In genomic region chr4:76989391-76990061, GRCh38 we compare ENCODE assay signal across 10 cellular contexts. TPM values are rescaled to one million over a fixed set of nuclear protein-coding genes. Genes with fewer than 3 reads are reported as not detected.
DNase-seq lines count a peak whose midpoint lies in the region; ATAC-seq, FAIRE-seq and TF ChIP-seq lines count a peak whose summit lies in the region.
"Had no signal": no experiment of that assay in that cellular context is flagged by ENCODE, and none has a peak within 500 bp of the region (broad histone marks: within the 10 kb centered on the region; RNA-seq: fewer than 3 reads in every experiment).

No MANE protein-coding gene starts in this region.

- H4K20me1 ChIP-seq in HepG2 (ENCODE audit: insufficient read depth, low read length): no peaks in the 10 kb centered on the region

- no peak for TF ChIP-seq CTCF in VCaP (conservative IDR thresholded peaks at IDR 0.05)
- no peak for TF ChIP-seq CTCF in HepG2 (CRISPR knock-in tag; IDR thresholded peaks at IDR 0.05)
- TF ChIP-seq CTCF in GM10266 (IDR thresholded peaks at IDR 0.05; ENCODE audit: control insufficient read depth, insufficient read depth, low read depth, missing control alignments): no peak

- no peaks in the 10 kb centered on the region for H3K9me3 ChIP-seq in mucosa of rectum (ENCODE audit: control insufficient read depth in 2 of 2, low read length in 2 of 2)
- H3K9me3 ChIP-seq in HepG2 (ENCODE audit: low read length): no peaks in the 10 kb centered on the region
- H3K9me3 ChIP-seq: stomach had no signal

- H3K27me3 ChIP-seq in mucosa of rectum (ENCODE audit: control insufficient read depth in 2 of 2, insufficient read depth in 2 of 2, low read length in 2 of 2): no peaks in the 10 kb centered on the region
- H3K27me3 ChIP-seq in HepG2 (ENCODE audit: control insufficient read depth in 1 of 2, insufficient read depth in 2 of 2, low read length in 2 of 2): no peaks in the 10 kb centered on the region; a peak in 1 of 5 replicates
- H3K27me3 ChIP-seq: stomach had no signal

- H3K9ac ChIP-seq in mucosa of rectum (ENCODE audit: low read depth in 1 of 2, low read length in 2 of 2) (no peak overlapping the region), HepG2 (ENCODE audit: insufficient read depth, low read depth, low read length) (no peak overlapping the region)

- H3K36me3 ChIP-seq in mucosa of rectum (ENCODE audit: control insufficient read depth in 2 of 2, insufficient read depth in 2 of 2, low read length in 2 of 2): no peaks in the 10 kb centered on the region
- H3K36me3 ChIP-seq in HepG2 (replicated peaks in 1 of 2; ENCODE audit: control insufficient read depth in 1 of 2, insufficient read depth in 2 of 2, low read length in 2 of 2): no peaks in the 10 kb centered on the region
- H3K36me3 ChIP-seq: stomach had no signal

- TF ChIP-seq EP300 in HepG2 (IDR thresholded peaks at IDR 0.05; ENCODE audit: low read depth in 2 of 2, low read length in 2 of 2) (no peak), HepG2 (CRISPR knock-in tag; IDR thresholded peaks at IDR 0.05; ENCODE audit: borderline replicate concordance) (no peak)

- TF ChIP-seq POLR2A in HepG2 (IDR thresholded peaks at IDR 0.05; ENCODE audit: insufficient read depth in 1 of 2, low read depth in 2 of 2, low read length in 2 of 2): no peak

- FAIRE-seq in HepG2 (lab: Jason Lieb, UNC): no peak

- H3K4me1 ChIP-seq in mucosa of rectum (ENCODE audit: control insufficient read depth in 2 of 2, insufficient read depth in 2 of 2, low read length in 2 of 2): peaks cover 10 to 27% of the 10 kb centered on the region in 2 donors
- peaks cover 12% of the 10 kb centered on the region for H3K4me1 ChIP-seq in HepG2 (ENCODE audit: insufficient read depth, low read length)

- H3K4me3 ChIP-seq in mucosa of rectum (ENCODE audit: low read length in 2 of 2): peak overlapping the region; percentile 14 to 45
- H3K4me3 ChIP-seq in HepG2 (replicated peaks in 1 of 3; ENCODE audit: insufficient read depth in 1 of 3, low read depth in 2 of 3, low read length in 3 of 3): no peak overlapping the region
- H3K4me3 ChIP-seq: stomach had no signal

- H3K27ac ChIP-seq in VCaP: peak overlapping the region; percentile 63
- peak overlapping the region; percentile 58 to 64 for H3K27ac ChIP-seq in mucosa of rectum (ENCODE audit: low read depth in 2 of 2, low read length in 2 of 2)
- H3K27ac ChIP-seq in HepG2 (ENCODE audit: extremely low read length, insufficient read depth, low read length): no peak overlapping the region
- no peak overlapping the region for H3K27ac ChIP-seq in caudate nucleus (ENCODE audit: low read depth, low read length)

- TF ChIP-seq RAD21 in HepG2 (CRISPR knock-in tag; IDR thresholded peaks at IDR 0.05): no peak

- no peak overlapping the region for H2AFZ ChIP-seq in HepG2 (ENCODE audit: low read length)

- DNase-seq in activated T-helper 1 cell treated with Interleukin-2 at 50 U/mL for 16 hours (ENCODE audit: low read depth) (peak; percentile 35), HepG2 (ENCODE audit: low spot score) (no peak), cardiac septum (ENCODE audit: low spot score) (no peak), GM10266 (ENCODE audit: extremely low spot score) (no peak), caudate nucleus (lab: John Stamatoyannopoulos, UW) (no peak)
- DNase-seq in stimulated activated naive CD4-positive, alpha-beta T cell (lab: John Stamatoyannopoulos, UW): peak; percentile 35 to 81 (median 60)
- DNase-seq: NCI-H226, stomach had no signal

- no peak for ATAC-seq in HepG2

- WGBS in HepG2 (ENCODE audit: low lambda C conversion rate): 98% methylated on average over 13 of the region's 13 CpGs

- H3K4me2 ChIP-seq in HepG2 (ENCODE audit: low read depth, low read length): no peak overlapping the region

- BruUV-seq in HepG2 (replicated peaks; lab: Mats Ljungman, UMichigan): no TSS peak

- CTCF ChIA-PET in HepG2 (lab: Yijun Ruan, JAX; ENCODE audit: low intra/inter-chr PET ratio, low total read pairs): no interaction called here

- intact Hi-C loops in HepG2 (cut with micrococcal nuclease; ENCODE audit: unreplicated experiment): no loop called here
- intact Hi-C loops in cardiac septum (cut with DNase I): loop anchor here (5.0 kb wide), 1 partner anchor 42 kb away; the partner anchor contains the start of gene SEPTIN11

- POLR2A ChIA-PET in HepG2 (lab: Yijun Ruan, JAX): no interaction called here

- in situ Hi-C loops in HepG2 (cut with HindIII; ENCODE audit: extremely low pct_ligation_motif_present, low pct_unique_long_range_greater_than_20kb): no loop called here

- peaks cover 9% of the 10 kb centered on the region for H3K79me2 ChIP-seq in HepG2 (ENCODE audit: insufficient read depth, low read length)

TF ChIP-seq in HepG2, 621 proteins besides CTCF, POLR2A, EP300 and RAD21:
- TF ChIP-seq SOX13 (IDR thresholded peaks at IDR 0.05) (no peak), SOX13 (CRISPR knock-in tag; conservative IDR thresholded peaks at IDR 0.05 in 1 of 2, IDR thresholded peaks at IDR 0.05 in 1 of 2) (no peak)

RNA-seq across cellular contexts. Expression of gene SEPTIN11, which starts 40.0 kb away (rescaled TPM):
- total RNA-seq in HepG2 (2016; rRNA removed; fragmentation: Illumina TruSeq; extraction: Trizol) (47.3 and 87.4 TPM in 2 replicates), cardiac septum (41.5 TPM)
- total RNA-seq in HepG2 (2016; cell fraction: cytosol; rRNA removed; fragmentation: Illumina TruSeq; extraction: Trizol; ENCODE audit: low read depth): 10.8 TPM in 2 replicates
- 49.8 and 80.6 TPM in 2 replicates for total RNA-seq in HepG2 (2016; cell fraction: insoluble cytoplasmic fraction; rRNA removed; fragmentation: Illumina TruSeq; extraction: Trizol)
- total RNA-seq in HepG2 (2016; cell fraction: membrane; rRNA removed; fragmentation: Illumina TruSeq; extraction: Trizol): 19.7 and 19.9 TPM in 2 replicates
- 41.4 and 41.7 TPM in 2 replicates for total RNA-seq in HepG2 (2016; cell fraction: nucleus; rRNA removed; fragmentation: Illumina TruSeq; extraction: Trizol)
- polyA plus RNA-seq in HepG2 (2011; rRNA removed): 19.8 and 28.9 TPM in 2 replicates
- polyA plus RNA-seq in HepG2 (2011; cell fraction: cytosol; rRNA removed): 13.4 and 18.3 TPM in 2 replicates
- 6.3 and 10.6 TPM in 2 replicates for polyA plus RNA-seq in HepG2 (2011; cell fraction: nucleus; rRNA removed)
- polyA plus RNA-seq in HepG2 (2012): 17.3 and 20.0 TPM in 2 replicates
- polyA plus RNA-seq in HepG2 (2016; cell fraction: cytosol; fragmentation: Illumina TruSeq; extraction: Trizol; ENCODE audit: low read depth): 1.9 and 2.0 TPM in 2 replicates
- 70.5 and 72.1 TPM in 2 replicates for polyA plus RNA-seq in HepG2 (2016; cell fraction: insoluble cytoplasmic fraction; fragmentation: Illumina TruSeq; extraction: Trizol; ENCODE audit: low read depth)
- polyA plus RNA-seq in HepG2 (2016; cell fraction: membrane; fragmentation: Illumina TruSeq; extraction: Trizol; ENCODE audit: low read depth): 6.4 and 8.0 TPM in 2 replicates
- polyA plus RNA-seq in HepG2 (2016; cell fraction: nucleus; fragmentation: Illumina TruSeq; extraction: Trizol; ENCODE audit: insufficient read depth, low read depth): 29.0 and 42.3 TPM in 2 replicates
- 5.8 and 22.8 TPM in 2 replicates for polyA minus RNA-seq in HepG2 (2011; rRNA and poly(A)+ RNA removed; ENCODE audit: low replicate concordance)
- 26.1 and 31.4 TPM in 2 replicates for polyA minus RNA-seq in HepG2 (2011; cell fraction: cytosol; rRNA and poly(A)+ RNA removed)
- polyA minus RNA-seq in HepG2 (2011; cell fraction: nucleus; rRNA and poly(A)+ RNA removed): 51.4 and 52.1 TPM in 2 replicates

Comparison
In these comparisons a context has a peak if more than half of its experiments do, and no peak if none do; other contexts are left out.
1. H3K27ac ChIP-seq: peak in VCaP (single experiment) and mucosa of rectum (2 of 2); none in HepG2 (single experiment) and caudate nucleus (single experiment).
2. DNase-seq: peak in activated T-helper 1 cell treated with Interleukin-2 at 50 U/mL for 16 hours (single experiment) and stimulated activated naive CD4-positive, alpha-beta T cell (6 of 6); none in HepG2 (single experiment), cardiac septum (single experiment), GM10266 (single experiment) and caudate nucleus (0 of 61).
3. H3K4me3 ChIP-seq: peak in mucosa of rectum (2 of 2); none in HepG2 (0 of 3).